Comparison of ENCODE assay signal across 8 cellular contexts in the genomic region with DNA sequence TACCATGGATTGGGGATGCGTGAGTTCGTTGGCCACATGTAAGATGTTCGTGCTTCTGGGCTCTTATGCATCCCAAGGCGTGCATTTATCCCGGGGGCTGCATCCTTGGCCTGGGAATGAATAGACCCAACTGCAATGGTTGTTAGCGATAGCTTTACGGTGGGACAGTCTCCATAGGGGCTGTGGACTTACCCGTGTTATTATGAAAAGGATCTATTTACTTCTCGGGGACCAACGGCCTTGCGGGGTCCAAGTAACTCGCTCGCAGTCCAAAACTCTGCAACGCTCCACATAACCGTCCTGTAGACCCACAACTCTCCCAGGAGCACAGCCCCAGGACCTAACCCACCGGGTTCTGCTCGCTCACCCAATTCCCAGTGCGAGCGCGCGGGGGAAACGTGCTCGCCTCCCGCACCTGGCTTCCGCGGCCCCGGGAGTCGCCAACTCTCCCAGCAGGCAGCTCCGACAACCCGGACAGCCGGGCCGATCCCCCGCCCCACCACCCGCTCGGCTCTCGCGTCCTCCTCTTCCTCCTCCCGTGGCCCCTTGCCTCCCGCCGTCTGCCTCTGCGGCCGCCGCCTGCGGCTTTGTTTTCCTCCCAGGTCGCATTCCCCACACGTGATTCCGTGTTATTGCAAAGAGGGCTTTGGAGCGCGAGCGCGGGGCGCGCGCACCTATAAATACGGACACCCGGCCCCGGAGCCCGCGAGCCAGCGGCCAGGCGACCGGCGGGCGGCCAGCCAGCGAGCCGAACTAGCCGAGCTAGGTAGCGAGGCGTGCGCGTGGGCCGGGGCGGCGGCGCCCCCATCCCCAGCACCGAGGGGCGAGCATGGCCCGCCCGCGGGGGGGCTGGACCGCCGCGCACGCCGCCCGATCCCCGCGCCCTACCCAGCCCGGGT. TPM values are rescaled to one million over a fixed set of nuclear protein-coding genes. Genes with fewer than 3 reads are reported as not detected.
DNase-seq lines count a peak whose midpoint lies in the region; ATAC-seq and TF ChIP-seq lines count a peak whose summit lies in the region.

TSS of gene CABLES1 (plus strand) at position 706 of the 899 bp plus-strand sequence. CDS start 278 bp downstream, outside the sequence.

- intact Hi-C loops in testis (cut with DNase I; ENCODE audit: low total_unique reads), result loop anchor here (10.0 kb wide), 2 partner anchors 220 to 270 kb away; no protein-coding TSS in a partner anchor

- no peaks in the 10 kb centered on the region for H4K20me1 ChIP-seq in DND-41 (ENCODE audit: insufficient read depth, low read length)

- H3K36me3 ChIP-seq in DND-41 (ENCODE audit: insufficient read depth, low read length) (no peaks in the 10 kb centered on the region), mucosa of rectum (ENCODE audit: control insufficient read depth in 2 of 2, insufficient read depth in 2 of 2, low read length in 2 of 2) (no peaks in the 10 kb centered on the region), testis (ENCODE audit: low read depth, missing control alignments) (no peaks in the 10 kb centered on the region)

- H2AFZ ChIP-seq in DND-41 (ENCODE audit: low read depth, low read length), result peak within 1 kb of the TSS; percentile 69

- H3K4me1 ChIP-seq in DND-41 (ENCODE audit: insufficient read depth, low read length) (peaks cover 9% of the 10 kb centered on the region), mucosa of rectum (ENCODE audit: control insufficient read depth in 2 of 2, insufficient read depth in 2 of 2, low read length in 2 of 2) (peaks cover 17 to 25% of the 10 kb centered on the region in 2 donors), testis (peaks cover 8% of the 10 kb centered on the region)

- TF ChIP-seq CTCF in DND-41 (IDR thresholded peaks at IDR 0.05; ENCODE audit: borderline replicate concordance, extremely low read depth, low read length, poor library complexity, severe bottlenecking), result no peak
- TF ChIP-seq CTCF in testis (IDR thresholded peaks at IDR 0.05), result no peak

- H3K27ac Mint-ChIP-seq in activated CD4-positive, alpha-beta memory T cell treated with anti-CD3 and anti-CD28 coated beads, Interleukin-2, amount 10 ng/mL, durations not matched to agents 7 days and 5 days, result no peak within 1 kb of the TSS

- peaks cover 17% of the 10 kb centered on the region for H3K4me1 Mint-ChIP-seq in activated CD4-positive, alpha-beta memory T cell treated with anti-CD3 and anti-CD28 coated beads, Interleukin-2, amount 10 ng/mL, durations not matched to agents 7 days and 5 days

- WGBS in testis, 2 donors, result 6 to 24% methylated on average over 11 to 73 of the region's 89 CpGs

- CTCF ChIA-PET in activated CD4-positive, alpha-beta memory T cell treated with anti-CD3 and anti-CD28 coated beads, Interleukin-2, amount 10 ng/mL, durations not matched to agents 7 days and 5 days (lab: Charles Lee), result interaction anchor here (2.3 to 5.4 kb wide), 3 partner anchors 104 to 278 kb away, joined by 11 to 37 read pairs (median 11); no protein-coding TSS in a partner anchor

- H3K27ac ChIP-seq in DND-41 (ENCODE audit: low read length), result no peak within 1 kb of the TSS
- H3K27ac ChIP-seq in mucosa of rectum (ENCODE audit: low read depth in 2 of 2, low read length in 2 of 2), result peak within 1 kb of the TSS; percentile 53 to 56
- peak within 1 kb of the TSS; percentile 47 to 83 for H3K27ac ChIP-seq in testis

- H3K4me3 ChIP-seq in DND-41 (ENCODE audit: low read depth in 1 of 2, low read length in 2 of 2) (peak within 1 kb of the TSS; percentile 45 to 68; a peak in 3 of 4 replicates), mucosa of rectum (ENCODE audit: low read length in 2 of 2) (peak within 1 kb of the TSS; percentile 64 to 69), testis (peak within 1 kb of the TSS; percentile 67)

- H3K36me3 Mint-ChIP-seq in activated CD4-positive, alpha-beta memory T cell treated with anti-CD3 and anti-CD28 coated beads, Interleukin-2, amount 10 ng/mL, durations not matched to agents 7 days and 5 days (ENCODE audit: low read depth), result no peaks in the 10 kb centered on the region

- H3K9ac ChIP-seq in DND-41 (ENCODE audit: low read depth, low read length) (peak within 1 kb of the TSS; percentile 65), mucosa of rectum (ENCODE audit: low read depth in 1 of 2, low read length in 2 of 2) (peak within 1 kb of the TSS in 1 of 2 donors; percentile 61)

- H3K27me3 Mint-ChIP-seq in activated CD4-positive, alpha-beta memory T cell treated with anti-CD3 and anti-CD28 coated beads, Interleukin-2, amount 10 ng/mL, durations not matched to agents 7 days and 5 days, result peaks cover 52% of the 10 kb centered on the region

- H3K79me2 ChIP-seq in DND-41 (ENCODE audit: insufficient read depth, low read length), result no peaks in the 10 kb centered on the region

- H3K4me2 ChIP-seq in DND-41 (ENCODE audit: insufficient read depth, low read length), result peak within 1 kb of the TSS; percentile 79

- H3K4me3 Mint-ChIP-seq in activated CD4-positive, alpha-beta memory T cell treated with anti-CD3 and anti-CD28 coated beads, Interleukin-2, amount 10 ng/mL, durations not matched to agents 7 days and 5 days, result peak within 1 kb of the TSS; percentile 69

- no peaks in the 10 kb centered on the region for H3K9me3 ChIP-seq in DND-41 (ENCODE audit: insufficient read depth, low read length, severe bottlenecking)
- no peaks in the 10 kb centered on the region for H3K9me3 ChIP-seq in mucosa of rectum (ENCODE audit: control insufficient read depth in 2 of 2, low read length in 2 of 2)
- H3K9me3 ChIP-seq in testis, result no peaks in the 10 kb centered on the region

- no peaks in the 10 kb centered on the region for H3K9me3 Mint-ChIP-seq in activated CD4-positive, alpha-beta memory T cell treated with anti-CD3 and anti-CD28 coated beads, Interleukin-2, amount 10 ng/mL, durations not matched to agents 7 days and 5 days

- peak; percentile 42 for TF ChIP-seq POLR2A in erythroblast (IDR thresholded peaks at IDR 0.05; ENCODE audit: low read length)
- TF ChIP-seq POLR2A in testis (IDR thresholded peaks at IDR 0.05), result no peak

- POLR2A ChIA-PET in activated CD4-positive, alpha-beta memory T cell treated with anti-CD3 and anti-CD28 coated beads, Interleukin-2, amount 10 ng/mL, durations not matched to agents 7 days and 5 days (lab: Charles Lee), result interaction anchor here (1.1 to 1.6 kb wide), 3 partner anchors 55 to 186 kb away, joined by 3 read pairs; no protein-coding TSS in a partner anchor

- peak; percentile 60 for DNase-seq in DND-41
- DNase-seq in NCI-H146 (lab: John Stamatoyannopoulos, UW), result peak; percentile 94
- peak; percentile 30 for DNase-seq in activated CD4-positive, alpha-beta memory T cell treated with anti-CD3 and anti-CD28 coated beads, Interleukin-2, amount 10 ng/mL, durations not matched to agents 7 days and 5 days
- peak; percentile 45 to 57 for DNase-seq in erythroblast (lab: John Stamatoyannopoulos, UW)
- DNase-seq in testis, result peak; percentile 74
- DNase-seq in cortex of kidney (lab: John Stamatoyannopoulos, UW), result no peak

- ATAC-seq in DND-41 (ENCODE audit: insufficient read depth, low read depth), result peak; percentile 71
- ATAC-seq in GM21825 (IDR thresholded peaks at IDR 0.05; ENCODE audit: unreplicated experiment), result peak; percentile 23

- H3K27me3 ChIP-seq in DND-41 (ENCODE audit: insufficient read depth, low read length, poor library complexity) (peaks cover 20% of the 10 kb centered on the region), mucosa of rectum (ENCODE audit: control insufficient read depth in 2 of 2, insufficient read depth in 2 of 2, low read length in 2 of 2) (peaks cover 15 to 16% of the 10 kb centered on the region in 2 donors), testis (no peaks in the 10 kb centered on the region)

RNA-seq across cellular contexts. Expression of gene CABLES1, which starts in this region (rescaled TPM):
- total RNA-seq in activated CD4-positive, alpha-beta memory T cell treated with anti-CD3 and anti-CD28 coated beads, Interleukin-2, amount 10 ng/mL, durations not matched to agents 7 days and 5 days, result 1 to 10 TPM; 2.7 to 2.8 TPM
- 10 to 100 TPM; 12.0 to 15.8 TPM for total RNA-seq in testis
- polyA plus RNA-seq in testis (ENCODE audit: insufficient read depth, low read depth, low replicate concordance), result 6.2 TPM
